In the genomic region with DNA sequence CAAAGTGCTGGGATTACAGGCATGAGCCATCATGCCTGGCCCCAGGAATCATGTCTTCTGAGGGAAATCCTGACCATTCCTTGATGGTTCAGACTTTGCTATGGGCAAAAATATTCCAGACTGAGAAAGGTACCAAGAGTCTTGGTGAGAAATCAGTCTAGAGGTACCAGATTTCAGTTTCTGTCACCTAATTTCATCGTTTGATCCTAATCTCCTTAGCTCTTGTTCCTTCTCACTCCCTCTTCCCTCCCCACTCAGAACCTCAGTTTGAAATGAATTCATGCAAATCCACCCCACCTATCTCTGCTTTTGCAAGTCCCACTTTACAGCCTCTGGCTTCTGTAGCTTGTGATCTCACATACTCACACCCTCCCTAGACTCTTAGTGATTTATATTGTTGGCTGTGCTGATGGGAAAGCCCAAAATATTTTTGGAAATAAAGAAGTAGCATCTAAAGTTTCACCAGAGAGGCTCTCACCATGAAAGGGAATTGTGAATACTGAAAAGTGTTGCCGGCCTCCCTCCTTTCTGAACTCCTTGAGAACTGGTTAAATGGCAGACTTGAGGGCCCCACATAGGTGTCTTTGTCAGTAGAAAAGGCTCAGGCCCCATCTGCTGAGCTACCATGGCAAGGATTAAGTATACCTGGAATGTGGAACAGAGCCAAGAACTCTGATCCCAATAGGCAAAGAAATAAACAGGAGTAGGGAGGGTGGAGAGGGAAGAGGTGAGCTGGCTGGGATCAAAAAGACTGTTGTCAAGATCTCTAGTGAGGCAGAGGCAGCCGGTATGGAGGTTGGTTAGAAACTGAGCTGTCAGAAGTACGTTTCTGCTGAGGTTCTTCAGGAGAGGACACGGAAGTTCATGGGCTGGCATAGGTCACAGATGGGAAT, we compare ENCODE assay signal across 10 cellular contexts.
DNase-seq lines count a peak whose midpoint lies in the region; ATAC-seq and TF ChIP-seq lines count a peak whose summit lies in the region.
"Had no signal": no experiment of that assay in that cellular context is flagged by ENCODE, and none has a peak within 500 bp of the region (broad histone marks: within the 10 kb centered on the region; RNA-seq: fewer than 3 reads in every experiment).

No MANE protein-coding gene starts in this region.

- CTCF ChIA-PET in HEK293 (lab: Yijun Ruan, JAX), result interaction anchor here (0.8 to 1.2 kb wide), 2 partner anchors 34 to 127 kb away, joined by 3 read pairs; no protein-coding TSS in a partner anchor

- no peaks in the 10 kb centered on the region for H3K27me3 Mint-ChIP-seq in brain

- DNase-seq in DMS79 treated with DMSO at 0.1 percent for 48 hours (lab: John Stamatoyannopoulos, UW) (peak; percentile 74), DMS79 (lab: John Stamatoyannopoulos, UW) (no peak), kidney glomerular epithelial cell (lab: John Stamatoyannopoulos, UW) (no peak)
- DNase-seq: 8988T had no signal

- H3K36me3 ChIP-seq in HEK293 (ENCODE audit: control insufficient read depth in 2 of 2, insufficient read depth in 1 of 2, low read length in 2 of 2), result no peaks in the 10 kb centered on the region
- H3K36me3 ChIP-seq in rectal smooth muscle tissue (ENCODE audit: control insufficient read depth, insufficient read depth, low read length), result no peaks in the 10 kb centered on the region

- H3K4me3 ChIP-seq in HEK293 (ENCODE audit: low read depth, low read length), result no peak overlapping the region
- H3K4me3 ChIP-seq in rectal smooth muscle tissue (ENCODE audit: low read length), result no peak overlapping the region

- H3K9ac ChIP-seq in rectal smooth muscle tissue (ENCODE audit: low read length), result no peak overlapping the region

- peaks cover 72% of the 10 kb centered on the region for H3K4me1 Mint-ChIP-seq in brain

- no peak for TF ChIP-seq CTCF in HEK293 (tag by site-specific recombination; IDR thresholded peaks at IDR 0.05)
- TF ChIP-seq CTCF in brain (conservative IDR thresholded peaks at IDR 0.05), result no peak

- peak overlapping the region; percentile 37 to 96 (median 90) for H3K27ac Mint-ChIP-seq in brain

- H3K27ac ChIP-seq in HEK293 (ENCODE audit: extremely low read depth, low read depth, low read length), result no peak overlapping the region
- H3K27ac ChIP-seq in rectal smooth muscle tissue (ENCODE audit: low read depth, low read length), result peak overlapping the region; percentile 6
- H3K27ac ChIP-seq: RWPE1 had no signal

- H3K36me3 Mint-ChIP-seq in brain, result no peaks in the 10 kb centered on the region

- H3K27me3 ChIP-seq in rectal smooth muscle tissue (ENCODE audit: control insufficient read depth, insufficient read depth, low read length), result no peaks in the 10 kb centered on the region

- no peaks in the 10 kb centered on the region for H3K9me3 ChIP-seq in HEK293 (ENCODE audit: control insufficient read depth, insufficient read depth, low read depth, low read length)

- POLR2A ChIA-PET in HEK293 (lab: Yijun Ruan, JAX), result no interaction called here

- H3K4me3 Mint-ChIP-seq in brain, result peak overlapping the region in 4 of 5 experiments; percentile 20 to 50 (median 36)

- H3K4me1 ChIP-seq in HEK293 (ENCODE audit: control insufficient read depth, insufficient read depth, low read length) (no peaks in the 10 kb centered on the region), rectal smooth muscle tissue (ENCODE audit: control insufficient read depth, insufficient read depth, low read length) (peaks cover 6% of the 10 kb centered on the region)

- ATAC-seq in GM18873 (IDR thresholded peaks at IDR 0.05; ENCODE audit: low FRiP score, unreplicated experiment) (no peak), HG03378 (IDR thresholded peaks at IDR 0.05; ENCODE audit: unreplicated experiment) (no peak)

- H3K9me3 Mint-ChIP-seq in brain, result no peaks in the 10 kb centered on the region

TF ChIP-seq in HEK293, 187 proteins besides CTCF, POLR2A, EP300 and RAD21:
- no peak for TF ChIP-seq ZNF660 (tag by site-specific recombination; IDR thresholded peaks at IDR 0.05)
- TF ChIP-seq, protein P1, sequence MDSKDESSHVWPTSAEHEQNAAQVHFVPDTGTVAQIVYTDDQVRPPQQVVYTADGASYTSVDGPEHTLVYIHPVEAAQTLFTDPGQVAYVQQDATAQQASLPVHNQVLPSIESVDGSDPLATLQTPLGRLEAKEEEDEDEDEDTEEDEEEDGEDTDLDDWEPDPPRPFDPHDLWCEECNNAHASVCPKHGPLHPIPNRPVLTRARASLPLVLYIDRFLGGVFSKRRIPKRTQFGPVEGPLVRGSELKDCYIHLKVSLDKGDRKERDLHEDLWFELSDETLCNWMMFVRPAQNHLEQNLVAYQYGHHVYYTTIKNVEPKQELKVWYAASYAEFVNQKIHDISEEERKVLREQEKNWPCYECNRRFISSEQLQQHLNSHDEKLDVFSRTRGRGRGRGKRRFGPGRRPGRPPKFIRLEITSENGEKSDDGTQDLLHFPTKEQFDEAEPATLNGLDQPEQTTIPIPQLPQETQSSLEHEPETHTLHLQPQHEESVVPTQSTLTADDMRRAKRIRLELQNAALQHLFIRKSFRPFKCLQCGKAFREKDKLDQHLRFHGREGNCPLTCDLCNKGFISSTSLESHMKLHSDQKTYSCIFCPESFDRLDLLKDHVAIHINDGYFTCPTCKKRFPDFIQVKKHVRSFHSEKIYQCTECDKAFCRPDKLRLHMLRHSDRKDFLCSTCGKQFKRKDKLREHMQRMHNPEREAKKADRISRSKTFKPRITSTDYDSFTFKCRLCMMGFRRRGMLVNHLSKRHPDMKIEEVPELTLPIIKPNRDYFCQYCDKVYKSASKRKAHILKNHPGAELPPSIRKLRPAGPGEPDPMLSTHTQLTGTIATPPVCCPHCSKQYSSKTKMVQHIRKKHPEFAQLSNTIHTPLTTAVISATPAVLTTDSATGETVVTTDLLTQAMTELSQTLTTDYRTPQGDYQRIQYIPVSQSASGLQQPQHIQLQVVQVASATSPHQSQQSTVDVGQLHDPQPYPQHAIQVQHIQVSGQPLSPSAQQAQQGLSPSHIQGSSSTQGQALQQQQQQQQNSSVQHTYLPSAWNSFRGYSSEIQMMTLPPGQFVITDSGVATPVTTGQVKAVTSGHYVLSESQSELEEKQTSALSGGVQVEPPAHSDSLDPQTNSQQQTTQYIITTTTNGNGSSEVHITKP (tag by site-specific recombination; IDR thresholded peaks at IDR 0.05), result peak; percentile 47; the same call in 1 of the 2 replicates
- TF ChIP-seq ZNF335 (tag by site-specific recombination; conservative IDR thresholded peaks at IDR 0.05), result 0 out of 2 replicates have a peak, but pooled peaks have one; percentile 18
